19 cellular contexts compared by ENCODE assay signal in the genomic region with DNA sequence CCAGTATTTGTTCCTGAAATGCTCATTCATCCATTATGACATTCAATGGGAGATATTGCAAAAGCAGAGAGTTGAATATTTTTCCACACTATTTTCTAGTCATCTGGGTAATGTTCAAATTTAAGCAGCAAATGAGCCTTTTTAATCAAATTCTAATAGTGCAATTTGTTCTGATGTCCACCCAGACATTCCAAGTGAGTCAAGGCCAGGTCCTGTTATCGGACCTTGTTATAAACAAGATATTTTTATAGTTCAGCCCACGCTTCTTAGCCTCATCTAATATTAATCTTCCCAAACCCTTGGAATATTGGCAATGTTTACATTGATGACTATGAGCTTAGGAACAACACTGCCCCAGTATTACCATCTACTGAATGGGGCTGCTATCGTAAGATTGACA.
DNase-seq lines count a peak whose midpoint lies in the region; TF ChIP-seq lines count a peak whose summit lies in the region.
"Had no signal": no experiment of that assay in that cellular context is flagged by ENCODE, and none has a peak within 500 bp of the region (broad histone marks: within the 10 kb centered on the region; RNA-seq: fewer than 3 reads in every experiment).

No MANE protein-coding gene starts in this region.

- no peaks in the 10 kb centered on the region for H4K20me1 ChIP-seq in mammary epithelial cell (ENCODE audit: insufficient read depth, low read length)
- H4K20me1 ChIP-seq: BLaER1 had no signal

- BruUV-seq in mammary epithelial cell (replicated peaks; lab: Mats Ljungman, UMichigan) = no TSS peak
- no TSS peak for BruUV-seq in MCF 10A (replicated peaks; lab: Mats Ljungman, UMichigan)

- CTCF ChIA-PET in mammary epithelial cell (lab: Charles Lee; ENCODE audit: low non-redundant PET) = no interaction called here
- CTCF ChIA-PET in MCF 10A (lab: Yijun Ruan, JAX) = interaction anchor here (0.8 to 0.9 kb wide), 2 partner anchors 12 to 61 kb away, joined by 3 read pairs; no protein-coding TSS in a partner anchor

- no peak for DNase-seq in mammary epithelial cell
- DNase-seq in MCF 10A (ENCODE audit: unreplicated experiment) = no peak
- peak; percentile 51 for DNase-seq in amniotic epithelial cell (ENCODE audit: low read depth)
- peak; percentile 1 for DNase-seq in iris pigment epithelial cell (ENCODE audit: low read depth)
- no peak for DNase-seq in activated CD8-positive, alpha-beta memory T cell treated with anti-CD3 and anti-CD28 coated beads for 24 hours
- DNase-seq in GM19240 (ENCODE audit: insufficient read length, low spot score) = no peak
- DNase-seq: CD4-positive, CD25-positive, alpha-beta regulatory T cell; CD8-positive, alpha-beta T cell; DMS 273 treated with DMSO at 0.1 percent for 48 hours; DMS79; EL; GDM1; H9 had no signal

- intact Hi-C loops in mammary epithelial cell (cut with micrococcal nuclease) = no loop called here
- intact Hi-C loops in MCF 10A (cut with micrococcal nuclease) = no loop called here

- WGBS in mammary epithelial cell (ENCODE audit: low coverage, missing lambda C conversion rate) = 96% methylated on average over 3 of the region's 3 CpGs

- H3K36me3 Mint-ChIP-seq in MCF 10A (ENCODE audit: insufficient read depth, unreplicated experiment) = peaks cover 8% of the 10 kb centered on the region
- H3K36me3 Mint-ChIP-seq: CD4-positive, CD25-positive, alpha-beta regulatory T cell; CD8-positive, alpha-beta T cell had no signal

- H3K27me3 Mint-ChIP-seq in MCF 10A (ENCODE audit: insufficient read depth, unreplicated experiment) = no peaks in the 10 kb centered on the region
- H3K27me3 Mint-ChIP-seq: B cell; CD4-positive, CD25-positive, alpha-beta regulatory T cell had no signal

- H3K4me2 ChIP-seq in mammary epithelial cell (ENCODE audit: insufficient read depth, low read depth, low read length) = peak overlapping the region; percentile 66
- H3K4me2 ChIP-seq: BLaER1, GM23338 had no signal

- in situ Hi-C loops in mammary epithelial cell (cut with MboI; ENCODE audit: low sequenced_read_pairs in 2 of 2) = no loop called here

- H3K27ac ChIP-seq in mammary epithelial cell (ENCODE audit: insufficient read depth, low read depth, low read length) = no peak overlapping the region
- H3K27ac ChIP-seq: 22Rv1, BLaER1, C4-2B had no signal

- H3K4me3 Mint-ChIP-seq in MCF 10A (ENCODE audit: unreplicated experiment) = no peak overlapping the region
- H3K4me3 Mint-ChIP-seq: B cell; CD4-positive, CD25-positive, alpha-beta regulatory T cell; CD8-positive, alpha-beta T cell; GM23338; H9 had no signal

- H3K4me3 ChIP-seq in mammary epithelial cell (replicated peaks in 1 of 3; ENCODE audit: insufficient read depth in 1 of 3, low read depth in 2 of 3, low read length in 3 of 3) = no peak overlapping the region
- H3K4me3 ChIP-seq: BLaER1, GM12878, GM23338 had no signal

- H2AFZ ChIP-seq in mammary epithelial cell (ENCODE audit: low read depth, low read length) = no peak overlapping the region
- H2AFZ ChIP-seq: GM23338 had no signal

- H3K4me1 ChIP-seq in mammary epithelial cell (ENCODE audit: insufficient read depth, low read length) = peaks cover 17% of the 10 kb centered on the region
- H3K4me1 ChIP-seq: BLaER1 had no signal

- H3K36me3 ChIP-seq in mammary epithelial cell (ENCODE audit: insufficient read depth, low read length) = no peaks in the 10 kb centered on the region
- H3K36me3 ChIP-seq: BLaER1 had no signal

- H3K27ac Mint-ChIP-seq in MCF 10A (ENCODE audit: low read depth, unreplicated experiment) = no peak overlapping the region
- H3K27ac Mint-ChIP-seq: B cell; CD4-positive, CD25-positive, alpha-beta regulatory T cell; CD8-positive, alpha-beta T cell; GM23338; H9 had no signal

- TF ChIP-seq CTCF in mammary epithelial cell (conservative IDR thresholded peaks at IDR 0.05 in 1 of 2, IDR thresholded peaks at IDR 0.05 in 1 of 2; ENCODE audit: extremely low read depth in 1 of 2, insufficient read depth in 1 of 2, low read depth in 1 of 2, low read length in 2 of 2) = no peak
- no peak for TF ChIP-seq CTCF in MCF 10A (IDR thresholded peaks at IDR 0.05; ENCODE audit: unreplicated experiment)

- dilution Hi-C loops in mammary epithelial cell (cut with HindIII; ENCODE audit: low sequenced_read_pairs) = no loop called here

- no peaks in the 10 kb centered on the region for H3K4me1 Mint-ChIP-seq in MCF 10A (ENCODE audit: insufficient read depth, unreplicated experiment)
- H3K4me1 Mint-ChIP-seq: B cell; CD4-positive, CD25-positive, alpha-beta regulatory T cell; GM23338; H9 had no signal

- POLR2A ChIA-PET in MCF 10A (lab: Yijun Ruan, JAX) = interaction anchor here (0.5 to 1.4 kb wide), 2 partner anchors 500 to 1412 kb away, joined by 3 to 4 read pairs; a partner anchor contains a TSS

- no peaks in the 10 kb centered on the region for H3K9me3 Mint-ChIP-seq in MCF 10A (ENCODE audit: unreplicated experiment)
- H3K9me3 Mint-ChIP-seq: CD8-positive, alpha-beta T cell; GM23338; H9 had no signal

- no peak overlapping the region for H3K9ac ChIP-seq in mammary epithelial cell (ENCODE audit: insufficient read depth, low read length)
- H3K9ac ChIP-seq: BLaER1 had no signal

- H3K9me3 ChIP-seq in mammary epithelial cell (replicated peaks; ENCODE audit: insufficient read depth, low read length) = no peaks in the 10 kb centered on the region
- H3K9me3 ChIP-seq: BLaER1 had no signal

- H3K27me3 ChIP-seq in mammary epithelial cell (ENCODE audit: insufficient read depth, low read length) = no peaks in the 10 kb centered on the region
- H3K27me3 ChIP-seq: BLaER1 had no signal

- no peaks in the 10 kb centered on the region for H3K79me2 ChIP-seq in mammary epithelial cell (ENCODE audit: insufficient read depth, low read length)

Comparison
In these comparisons a context has a peak if more than half of its experiments do, and no peak if none do; other contexts are left out.
1. DNase-seq: peak in amniotic epithelial cell (single experiment) and iris pigment epithelial cell (single experiment); none in mammary epithelial cell (single experiment), MCF 10A (single experiment), activated CD8-positive, alpha-beta memory T cell treated with anti-CD3 and anti-CD28 coated beads for 24 hours (single experiment) and GM19240 (single experiment).